Comparison of ENCODE assay signal across 3 cellular contexts in genomic region chr2:46893231-46893943, GRCh38.
TF ChIP-seq lines count a peak whose summit lies in the region.

No MANE protein-coding gene starts in this region.

TF ChIP-seq in SK-N-SH treated with all-trans-retinoic acid at 6 μM for 48 hours, 23 proteins besides CTCF, POLR2A, EP300 and RAD21:
- TF ChIP-seq ZNF8 (CRISPR knock-in tag; IDR thresholded peaks at IDR 0.05) (peak; percentile 83; the same call in 1 of the 2 replicates), ZFP30 (CRISPR knock-in tag; IDR thresholded peaks at IDR 0.05) (no peak)

TF ChIP-seq in SK-N-SH, 30 proteins besides CTCF, POLR2A, EP300 and RAD21:
- TF ChIP-seq SIN3A (IDR thresholded peaks at IDR 0.05; ENCODE audit: borderline replicate concordance, low read depth, low read length) (no peak), GATA2 (CRISPR knock-in tag; IDR thresholded peaks at IDR 0.05) (no peak), REST (IDR thresholded peaks at IDR 0.05; ENCODE audit: low read depth, low read length) (no peak), TAF1 (IDR thresholded peaks at IDR 0.05; ENCODE audit: borderline replicate concordance, low read depth, low read length) (no peak), CHD2 (IDR thresholded peaks at IDR 0.05; ENCODE audit: low read length, partially characterized antibody) (no peak), TEAD4 (IDR thresholded peaks at IDR 0.05; ENCODE audit: borderline replicate concordance, insufficient read depth) (no peak), ELF1 (IDR thresholded peaks at IDR 0.05) (no peak), MAX (IDR thresholded peaks at IDR 0.05; ENCODE audit: low read depth) (no peak), FOSL2 (IDR thresholded peaks at IDR 0.05; ENCODE audit: borderline replicate concordance, low read depth) (no peak), RFX5 (IDR thresholded peaks at IDR 0.05; ENCODE audit: low read length) (no peak), FOXM1 (IDR thresholded peaks at IDR 0.05; ENCODE audit: low read depth) (no peak), SMC3 (IDR thresholded peaks at IDR 0.05; ENCODE audit: low read depth, low read length) (no peak), NRF1 (IDR thresholded peaks at IDR 0.05; ENCODE audit: low read depth, low read length) (no peak), USF2 (IDR thresholded peaks at IDR 0.05; ENCODE audit: borderline replicate concordance, low read depth, low read length) (no peak), RCOR1 (IDR thresholded peaks at IDR 0.05; ENCODE audit: low read length) (no peak)

TF ChIP-seq in endothelial cell of umbilical vein, 7 proteins besides CTCF, POLR2A, EP300 and RAD21:
- TF ChIP-seq EZH2 (IDR thresholded peaks at IDR 0.05; ENCODE audit: borderline replicate concordance, low read depth, low read length, severe bottlenecking) = no peak
- TF ChIP-seq JUN (IDR thresholded peaks at IDR 0.05; ENCODE audit: borderline replicate concordance, insufficient read depth, insufficient read length, low read depth) = no peak
- no peak for TF ChIP-seq POLR2AphosphoS5 (IDR thresholded peaks at IDR 0.05; ENCODE audit: insufficient read depth, low read depth, low read length)
- TF ChIP-seq FOS (IDR thresholded peaks at IDR 0.05; ENCODE audit: borderline replicate concordance, insufficient read depth, low read length) = peak; percentile 23
- no peak for TF ChIP-seq GATA2 (IDR thresholded peaks at IDR 0.05; ENCODE audit: insufficient read depth, insufficient read length, low read depth, low read length)
